27 cellular contexts compared by ENCODE assay signal in genomic region chr3:35194666-35195065, GRCh38.
"Had no signal": no experiment of that assay in that cellular context is flagged by ENCODE, and none has a peak within 500 bp of the region (broad histone marks: within the 10 kb centered on the region; RNA-seq: fewer than 3 reads in every experiment).

No MANE protein-coding gene starts in this region.

- H3K27ac ChIP-seq: dorsolateral prefrontal cortex, epithelial cell of prostate, esophagus muscularis mucosa, heart right ventricle, lower lobe of right lung, neural progenitor cell, parathyroid adenoma, right lobe of liver, suprapubic skin, transverse colon, upper lobe of right lung, vagina had no signal

- DNase-seq: dorsolateral prefrontal cortex; effector CD4-positive, alpha-beta T cell; foreskin melanocyte; glutamatergic neuron; heart right ventricle; hippocampal formation; left ventricle myocardium superior; lower lobe of right lung; naive thymus-derived CD4-positive, alpha-beta T cell; right lobe of liver; stimulated activated CD4-positive, alpha-beta T cell treated with anti-CD3 and anti-CD28 coated beads, Interleukin-12 subunit alpha, Interleukin-12 subunit beta, amount 100 ng/mL, for 4 hours; stimulated activated CD4-positive, alpha-beta T cell treated with anti-CD3 and anti-CD28 coated beads, Interleukin-1b, Interleukin-23, amount 100 ng/mL, for 48 hours; stimulated activated CD4-positive, alpha-beta T cell treated with anti-CD3 and anti-CD28 coated beads, Interleukin-4, amount 100 ng/mL, for 1 hour; stimulated activated CD8-positive, alpha-beta memory T cell treated with anti-CD3 and anti-CD28 coated beads, Interleukin-4, amount 100 ng/mL, for 48 hours; stimulated activated naive CD4-positive, alpha-beta T cell; stimulated activated naive CD8-positive, alpha-beta T cell treated with anti-CD3 and anti-CD28 coated beads, Interleukin-15, amount 100 ng/mL, for 72 hours; transverse colon; upper lobe of right lung had no signal

- H3K9ac ChIP-seq: neural progenitor cell, parathyroid adenoma had no signal

- H3K27me3 ChIP-seq: dorsolateral prefrontal cortex, esophagus muscularis mucosa, heart right ventricle, neural progenitor cell, right lobe of liver, suprapubic skin, transverse colon, upper lobe of right lung, vagina had no signal

- H3K4me2 ChIP-seq: neural progenitor cell, smooth muscle cell had no signal

- H3K9me3 ChIP-seq: esophagus muscularis mucosa, heart right ventricle, lower lobe of right lung, right lobe of liver, suprapubic skin, transverse colon, upper lobe of right lung, vagina had no signal

- H2AFZ ChIP-seq: neural progenitor cell, parathyroid adenoma had no signal

- FAIRE-seq: colon, islet of Langerhans had no signal

- H3K36me3 ChIP-seq: esophagus muscularis mucosa, heart right ventricle, lower lobe of right lung, neural progenitor cell, right lobe of liver, suprapubic skin, transverse colon, upper lobe of right lung, vagina had no signal

- ATAC-seq: heart right ventricle; left ventricle myocardium superior; lower lobe of right lung; naive thymus-derived CD4-positive, alpha-beta T cell; right lobe of liver; stimulated activated naive CD8-positive, alpha-beta T cell treated with anti-CD3 and anti-CD28 coated beads, Interleukin-15, amount 100 ng/mL, for 72 hours; upper lobe of right lung had no signal

- H3K4me1 ChIP-seq: esophagus muscularis mucosa, heart right ventricle, lower lobe of right lung, parathyroid adenoma, right lobe of liver, suprapubic skin, transverse colon, upper lobe of right lung, vagina had no signal

- H3K79me2 ChIP-seq: parathyroid adenoma had no signal

- H3K4me3 ChIP-seq: dorsolateral prefrontal cortex, esophagus muscularis mucosa, heart right ventricle, lower lobe of right lung, neural progenitor cell, right lobe of liver, smooth muscle cell, suprapubic skin, transverse colon, upper lobe of right lung, vagina had no signal
